ENCODE assay signal across 9 cellular contexts in genomic region chr12:104699489-104700194, GRCh38.
A peak's percentile ranks its signal among the peaks of the same experiment; 100 is the strongest.
DNase-seq lines count a peak whose midpoint lies in the region; ATAC-seq and TF ChIP-seq lines count a peak whose summit lies in the region.
"Had no signal": no experiment of that assay in that cellular context is flagged by ENCODE, and none has a peak within 500 bp of the region (broad histone marks: within the 10 kb centered on the region; RNA-seq: fewer than 3 reads in every experiment).

No MANE protein-coding gene starts in this region.

- TF ChIP-seq CTCF in osteoblast (IDR thresholded peaks at IDR 0.05; ENCODE audit: extremely low read depth, low read depth, low read length) (no peak), PC-3 (conservative IDR thresholded peaks at IDR 0.05; ENCODE audit: low read depth, low read length) (no peak)

- H2AFZ ChIP-seq in osteoblast (ENCODE audit: low read length) (no peak overlapping the region), PC-3 (ENCODE audit: low read length) (no peak overlapping the region)

- peaks cover 5% of the 10 kb centered on the region for H3K79me2 ChIP-seq in osteoblast (ENCODE audit: insufficient read depth, low read length)
- no peaks in the 10 kb centered on the region for H3K79me2 ChIP-seq in PC-3 (ENCODE audit: low read length)

- H3K27ac ChIP-seq in osteoblast (ENCODE audit: low read depth, low read length) (peak overlapping the region; percentile 31), PC-3 (ENCODE audit: low read length) (no peak overlapping the region)

- no peaks in the 10 kb centered on the region for H3K36me3 ChIP-seq in osteoblast (ENCODE audit: insufficient read depth, low read length)
- no peaks in the 10 kb centered on the region for H3K36me3 ChIP-seq in PC-3 (ENCODE audit: low read depth, low read length)

- H3K4me1 ChIP-seq in osteoblast (ENCODE audit: insufficient read depth, low read length): peaks cover 37% of the 10 kb centered on the region
- 0 out of 2 replicates have a peak, but pooled peaks cover 4% of the 10 kb centered on the region for H3K4me1 ChIP-seq in PC-3 (ENCODE audit: insufficient read depth, low read length)

- H3K4me3 ChIP-seq in osteoblast (ENCODE audit: insufficient read depth, low read length): no peak overlapping the region
- H3K4me3 ChIP-seq in PC-3 (ENCODE audit: low read length): no peak overlapping the region

- H3F3A ChIP-seq in PC-3 (ENCODE audit: low read length, unreplicated experiment): no peaks in the 10 kb centered on the region

- peak; percentile 53 for ATAC-seq in GM21619 (IDR thresholded peaks at IDR 0.05; ENCODE audit: unreplicated experiment)
- ATAC-seq in PC-3: no peak

- H3K4me2 ChIP-seq in osteoblast (ENCODE audit: insufficient read depth, low read length) (no peak overlapping the region), PC-3 (ENCODE audit: low read length) (no peak overlapping the region)

- CTCF ChIA-PET in PC-3 (lab: Charles Lee): no interaction called here

- H3K9me2 ChIP-seq in PC-3 (replicated peaks; ENCODE audit: low read length): no peaks in the 10 kb centered on the region

- H3K27me3 ChIP-seq in osteoblast (ENCODE audit: insufficient read depth, low read length) (no peaks in the 10 kb centered on the region), PC-3 (ENCODE audit: low read length) (no peaks in the 10 kb centered on the region)

- H4K20me1 ChIP-seq in osteoblast (ENCODE audit: insufficient read depth, low read length) (no peaks in the 10 kb centered on the region), PC-3 (ENCODE audit: low read length) (no peaks in the 10 kb centered on the region)

- BruUV-seq in PC-3 (replicated peaks; lab: Mats Ljungman, UMichigan): no TSS peak

- H3K9ac ChIP-seq in PC-3 (ENCODE audit: low read length): no peak overlapping the region

- POLR2A ChIA-PET in PC-3 (lab: Charles Lee; ENCODE audit: unreplicated experiment): no interaction called here

- H3K9me3 ChIP-seq in osteoblast (ENCODE audit: low read depth, low read length) (no peaks in the 10 kb centered on the region), PC-3 (ENCODE audit: low read length) (no peaks in the 10 kb centered on the region)

- intact Hi-C loops in PC-3 (cut with micrococcal nuclease): loop anchor here (10.0 kb wide), 1 partner anchor 65 kb away; no protein-coding TSS in a partner anchor

- DNase-seq in activated CD4-positive, alpha-beta T cell treated with anti-CD3 and anti-CD28 coated beads, Interleukin-2, amount 50 U/mL, for 48 hours: peak; percentile 49 to 61
- no peak for DNase-seq in activated CD4-positive, alpha-beta T cell treated with anti-CD3 and anti-CD28 coated beads, Interleukin-2, amount 50 U/mL, for 4 hours
- DNase-seq in RPMI7951 (ENCODE audit: low read depth) (peak; percentile 22), osteoblast (ENCODE audit: insufficient read length, low spot score, missing footprints) (peak; percentile 86), PC-3 (no peak), NCI-H510A treated with DMSO at 0.1 percent for 48 hours (lab: John Stamatoyannopoulos, UW) (no peak)
- no peak for DNase-seq in effector CD4-positive, alpha-beta T cell
- DNase-seq: GOT3 had no signal

Comparison
In these comparisons a context has a peak if more than half of its experiments do, and no peak if none do; other contexts are left out.
1. DNase-seq: peak in activated CD4-positive, alpha-beta T cell treated with anti-CD3 and anti-CD28 coated beads, Interleukin-2, amount 50 U/mL, for 48 hours (2 of 2), RPMI7951 (single experiment) and osteoblast (single experiment); none in activated CD4-positive, alpha-beta T cell treated with anti-CD3 and anti-CD28 coated beads, Interleukin-2, amount 50 U/mL, for 4 hours (0 of 2), effector CD4-positive, alpha-beta T cell (single experiment), PC-3 (single experiment) and NCI-H510A treated with DMSO at 0.1 percent for 48 hours (single experiment).